9 cellular contexts compared by ENCODE assay signal in genomic region chrX:16671005-16671404, GRCh38. TPM values are rescaled to one million over a fixed set of nuclear protein-coding genes. Genes with fewer than 3 reads are reported as not detected.
A peak's percentile ranks its signal among the peaks of the same experiment; 100 is the strongest.
DNase-seq lines count a peak whose midpoint lies in the region; ATAC-seq and TF ChIP-seq lines count a peak whose summit lies in the region.
"Had no signal": no experiment of that assay in that cellular context is flagged by ENCODE, and none has a peak within 500 bp of the region (broad histone marks: within the 10 kb centered on the region; RNA-seq: fewer than 3 reads in every experiment).

No MANE protein-coding gene starts in this region.

- DNase-seq in A172 (ENCODE audit: low spot score) = peak; percentile 64
- DNase-seq in ELF-1 (ENCODE audit: low read depth, low spot score) = peak; percentile 41
- DNase-seq in NCI-H460 (ENCODE audit: extremely low read depth, low read depth) = peak; percentile 13
- DNase-seq in astrocyte of the cerebellum (ENCODE audit: low read depth) = peak; percentile 52
- DNase-seq in left colon = no peak
- DNase-seq in mesenteric fat pad (ENCODE audit: low spot score) = no peak
- DNase-seq in natural killer cell treated with Interleukin-12 subunit alpha and Interleukin-12 subunit beta and Interleukin-15 and Interleukin-18, amount 100 ng/mL, for 72 hours (ENCODE audit: low spot score) = no peak

- in situ Hi-C loops in astrocyte of the cerebellum (cut with HindIII; ENCODE audit: low sequenced_read_pairs) = no loop called here

- TF ChIP-seq CTCF in astrocyte of the cerebellum (IDR thresholded peaks at IDR 0.05; ENCODE audit: low read depth, low read length, missing control alignments) = peak; percentile 39

- H3K4me3 Mint-ChIP-seq in natural killer cell treated with Interleukin-12 subunit alpha and Interleukin-12 subunit beta and Interleukin-15 and Interleukin-18, amount 100 ng/mL, for 72 hours = no peak overlapping the region
- H3K4me3 Mint-ChIP-seq: dendritic cell treated with granulocyte-macrophage colony-stimulating factor and Interleukin-4, amounts not matched to agents 40 ng/mL and 50 ng/mL, for 4 days had no signal

- intact Hi-C loops in left colon (cut with DNase I, micrococcal nuclease) = no loop called here

- peaks cover 4% of the 10 kb centered on the region for H3K36me3 Mint-ChIP-seq in natural killer cell treated with Interleukin-12 subunit alpha and Interleukin-12 subunit beta and Interleukin-15 and Interleukin-18, amount 100 ng/mL, for 72 hours

- H3K27ac Mint-ChIP-seq in natural killer cell treated with Interleukin-12 subunit alpha and Interleukin-12 subunit beta and Interleukin-15 and Interleukin-18, amount 100 ng/mL, for 72 hours = no peak overlapping the region
- H3K27ac Mint-ChIP-seq: dendritic cell treated with granulocyte-macrophage colony-stimulating factor and Interleukin-4, amounts not matched to agents 40 ng/mL and 50 ng/mL, for 4 days had no signal

- no peak overlapping the region for H3K4me3 ChIP-seq in astrocyte of the cerebellum (ENCODE audit: low read depth, low read length)

- ATAC-seq in left colon (peak; percentile 64), HG03469 (IDR thresholded peaks at IDR 0.05; ENCODE audit: unreplicated experiment) (no peak)
- ATAC-seq in natural killer cell treated with Interleukin-12 subunit alpha and Interleukin-12 subunit beta and Interleukin-15 and Interleukin-18, amount 100 ng/mL, for 72 hours = no peak

- H3K27me3 Mint-ChIP-seq in natural killer cell treated with Interleukin-12 subunit alpha and Interleukin-12 subunit beta and Interleukin-15 and Interleukin-18, amount 100 ng/mL, for 72 hours = no peaks in the 10 kb centered on the region
- H3K27me3 Mint-ChIP-seq: dendritic cell treated with granulocyte-macrophage colony-stimulating factor and Interleukin-4, amounts not matched to agents 40 ng/mL and 50 ng/mL, for 4 days had no signal

- H3K4me1 Mint-ChIP-seq in natural killer cell treated with Interleukin-12 subunit alpha and Interleukin-12 subunit beta and Interleukin-15 and Interleukin-18, amount 100 ng/mL, for 72 hours (ENCODE audit: low read depth in 2 of 2) = no peaks in the 10 kb centered on the region

- no peaks in the 10 kb centered on the region for H3K9me3 Mint-ChIP-seq in natural killer cell treated with Interleukin-12 subunit alpha and Interleukin-12 subunit beta and Interleukin-15 and Interleukin-18, amount 100 ng/mL, for 72 hours
- H3K9me3 Mint-ChIP-seq: dendritic cell treated with granulocyte-macrophage colony-stimulating factor and Interleukin-4, amounts not matched to agents 40 ng/mL and 50 ng/mL, for 4 days had no signal

RNA-seq across cellular contexts. Expression of gene S100G, which starts 21.0 kb away (rescaled TPM):
- total RNA-seq in A172 (2014; rRNA removed; shearing (Covaris generic)) = not detected in 2 replicates
- total RNA-seq in NCI-H460 (2014; rRNA removed; shearing (Covaris generic)) = not detected in 2 replicates
- polyA plus RNA-seq in NCI-H460 (2014; cell fraction: nucleus; rRNA removed) = not detected in 2 replicates
- not detected for total RNA-seq in left colon
- not detected for total RNA-seq in mesenteric fat pad
- not detected for total RNA-seq in natural killer cell treated with Interleukin-12 subunit alpha and Interleukin-12 subunit beta and Interleukin-15 and Interleukin-18, amount 100 ng/mL, for 72 hours

RNA-seq across cellular contexts. Expression of gene CTPS2, which starts 41.5 kb away (rescaled TPM):
- 30.0 and 32.9 TPM in 2 replicates for total RNA-seq in A172 (2014; rRNA removed; shearing (Covaris generic))
- 16.0 and 19.8 TPM in 2 replicates for total RNA-seq in NCI-H460 (2014; rRNA removed; shearing (Covaris generic))
- 16.4 and 30.1 TPM in 2 replicates for polyA plus RNA-seq in NCI-H460 (2014; cell fraction: nucleus; rRNA removed)
- total RNA-seq in left colon (10 to 100 TPM; 16.0 to 16.5 TPM), mesenteric fat pad (8.6 TPM)
- 1 to 10 TPM; 3.8 to 5.8 TPM for total RNA-seq in natural killer cell treated with Interleukin-12 subunit alpha and Interleukin-12 subunit beta and Interleukin-15 and Interleukin-18, amount 100 ng/mL, for 72 hours

RNA-seq across cellular contexts. Expression of gene SYAP1, which starts 48.4 kb away (rescaled TPM):
- total RNA-seq in A172 (2014; rRNA removed; shearing (Covaris generic)) = 50.1 and 53.8 TPM in 2 replicates
- total RNA-seq in NCI-H460 (2014; rRNA removed; shearing (Covaris generic)) = 30.9 and 34.8 TPM in 2 replicates
- 13.2 and 14.6 TPM in 2 replicates for polyA plus RNA-seq in NCI-H460 (2014; cell fraction: nucleus; rRNA removed)
- total RNA-seq in left colon (10 to 100 TPM; 50.4 to 52.0 TPM), mesenteric fat pad (35.8 TPM)
- 10 to 100 TPM; 12.7 to 22.8 TPM for total RNA-seq in natural killer cell treated with Interleukin-12 subunit alpha and Interleukin-12 subunit beta and Interleukin-15 and Interleukin-18, amount 100 ng/mL, for 72 hours

Comparison
In these comparisons a context has a peak if more than half of its experiments do, and no peak if none do; other contexts are left out.
1. DNase-seq: peak in A172 (single experiment), ELF-1 (single experiment), NCI-H460 (single experiment) and astrocyte of the cerebellum (single experiment); none in left colon (0 of 2), mesenteric fat pad (single experiment) and natural killer cell treated with Interleukin-12 subunit alpha and Interleukin-12 subunit beta and Interleukin-15 and Interleukin-18, amount 100 ng/mL, for 72 hours (single experiment).